In the genomic region with DNA sequence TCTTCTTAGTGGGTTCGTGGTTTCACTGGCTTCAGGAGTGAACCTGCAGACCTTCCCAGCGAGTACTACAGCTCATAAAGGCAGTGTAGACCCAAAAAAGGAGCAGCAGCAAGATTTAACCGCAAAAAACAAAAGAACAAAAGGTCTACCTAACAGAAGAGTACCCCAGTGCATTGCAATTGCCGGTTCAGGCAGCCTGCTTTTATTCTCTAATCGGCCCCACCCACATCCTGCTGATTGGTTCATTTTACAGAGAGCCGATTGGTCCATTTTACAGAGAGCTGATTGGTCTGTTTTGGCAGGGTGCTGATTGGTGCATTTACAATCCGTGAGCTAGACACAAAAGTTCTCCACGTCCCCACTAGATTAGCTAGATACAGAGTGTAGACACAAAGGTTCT, we compare ENCODE assay signal across 5 cellular contexts.
DNase-seq lines count a peak whose midpoint lies in the region; TF ChIP-seq lines count a peak whose summit lies in the region.

No MANE protein-coding gene starts in this region.

- TF ChIP-seq CTCF in GM10266 (IDR thresholded peaks at IDR 0.05; ENCODE audit: control insufficient read depth, insufficient read depth, low read depth, missing control alignments): no peak

- DNase-seq in MV-4-11 (lab: John Stamatoyannopoulos, UW) (peak; percentile 37), GM10266 (ENCODE audit: extremely low spot score) (no peak), GM19238 (ENCODE audit: insufficient read length, low spot score) (no peak)
- peak; percentile 16 to 30 for DNase-seq in activated CD4-positive, alpha-beta T cell treated with anti-CD3 and anti-CD28 coated beads, Interleukin-2, amount 50 U/mL, for 4 hours
- peak; percentile 47 to 54 for DNase-seq in stimulated activated CD4-positive, alpha-beta T cell treated with anti-CD3 and anti-CD28 coated beads, Interleukin-15, amount 100 ng/mL, for 48 hours (ENCODE audit: low read depth in 2 of 2)

Comparison
In these comparisons a context has a peak if more than half of its experiments do, and no peak if none do; other contexts are left out.
1. DNase-seq: peak in MV-4-11 (single experiment), activated CD4-positive, alpha-beta T cell treated with anti-CD3 and anti-CD28 coated beads, Interleukin-2, amount 50 U/mL, for 4 hours (2 of 2) and stimulated activated CD4-positive, alpha-beta T cell treated with anti-CD3 and anti-CD28 coated beads, Interleukin-15, amount 100 ng/mL, for 48 hours (2 of 2); none in GM10266 (single experiment) and GM19238 (single experiment).